ENCODE assay signal across 8 cellular contexts in genomic region chr1:16145988-16146887, GRCh38. TPM values are rescaled to one million over a fixed set of nuclear protein-coding genes. Genes with fewer than 3 reads are reported as not detected.
DNase-seq lines count a peak whose midpoint lies in the region; ATAC-seq and TF ChIP-seq lines count a peak whose summit lies in the region.

No MANE protein-coding gene starts in this region.

- H3K9ac ChIP-seq in iPS-18a (ENCODE audit: low read length): peak overlapping the region; percentile 60

- DNase-seq in HT-29 (ENCODE audit: low spot score): peak; percentile 71
- DNase-seq in astrocyte of the cerebellum (ENCODE audit: low read depth): peak; percentile 82
- no peak for DNase-seq in activated CD4-positive, alpha-beta T cell treated with anti-CD3 and anti-CD28 coated beads, Interleukin-2, amount 50 U/mL, for 1 hour
- DNase-seq in activated naive CD4-positive, alpha-beta T cell treated with Interleukin-2 at 50 U/mL for 16 hours: no peak

- no peak overlapping the region for H3K27ac Mint-ChIP-seq in stimulated activated memory B cell treated with anti-CD40 and anti-IgM and Interleukin-4, amounts not matched to agents 10 μg/mL and 1 μg/mL and 100 μg/mL, for 72 hours

- H3K36me3 Mint-ChIP-seq in stimulated activated memory B cell treated with anti-CD40 and anti-IgM and Interleukin-4, amounts not matched to agents 10 μg/mL and 1 μg/mL and 100 μg/mL, for 72 hours: no peaks in the 10 kb centered on the region

- peak; percentile 32 for ATAC-seq in stimulated activated memory B cell treated with anti-CD40 and anti-IgM and Interleukin-4, amounts not matched to agents 10 μg/mL and 1 μg/mL and 100 μg/mL, for 72 hours
- ATAC-seq in GM19463 (IDR thresholded peaks at IDR 0.05; ENCODE audit: unreplicated experiment) (no peak), GM21367 (IDR thresholded peaks at IDR 0.05; ENCODE audit: unreplicated experiment) (no peak)

- TF ChIP-seq CTCF in astrocyte of the cerebellum (IDR thresholded peaks at IDR 0.05; ENCODE audit: low read depth, low read length, missing control alignments): no peak

- H3K27ac ChIP-seq in iPS-18a (ENCODE audit: low read length): peak overlapping the region; percentile 82

- H3K9me3 Mint-ChIP-seq in stimulated activated memory B cell treated with anti-CD40 and anti-IgM and Interleukin-4, amounts not matched to agents 10 μg/mL and 1 μg/mL and 100 μg/mL, for 72 hours: peaks cover 10% of the 10 kb centered on the region

- peaks cover 88% of the 10 kb centered on the region for H3K27me3 Mint-ChIP-seq in stimulated activated memory B cell treated with anti-CD40 and anti-IgM and Interleukin-4, amounts not matched to agents 10 μg/mL and 1 μg/mL and 100 μg/mL, for 72 hours

- H3K4me1 Mint-ChIP-seq in stimulated activated memory B cell treated with anti-CD40 and anti-IgM and Interleukin-4, amounts not matched to agents 10 μg/mL and 1 μg/mL and 100 μg/mL, for 72 hours: peaks cover 23% of the 10 kb centered on the region

- H3K4me3 ChIP-seq in astrocyte of the cerebellum (ENCODE audit: low read depth, low read length) (peak overlapping the region; percentile 25), iPS-18a (ENCODE audit: low read length) (peak overlapping the region; percentile 24)

- peaks cover 43% of the 10 kb centered on the region for H3K4me1 ChIP-seq in iPS-18a (ENCODE audit: control insufficient read depth, low read depth, low read length)

- H3K27me3 ChIP-seq in iPS-18a (ENCODE audit: control insufficient read depth, insufficient read depth, low read length): no peaks in the 10 kb centered on the region

- no peaks in the 10 kb centered on the region for H3K9me3 ChIP-seq in iPS-18a (ENCODE audit: control insufficient read depth, low read depth, low read length)

- peaks cover 35% of the 10 kb centered on the region for H3K36me3 ChIP-seq in iPS-18a (ENCODE audit: control insufficient read depth, low read depth, low read length)

- no peak overlapping the region for H3K4me3 Mint-ChIP-seq in stimulated activated memory B cell treated with anti-CD40 and anti-IgM and Interleukin-4, amounts not matched to agents 10 μg/mL and 1 μg/mL and 100 μg/mL, for 72 hours

- in situ Hi-C loops in astrocyte of the cerebellum (cut with HindIII; ENCODE audit: low sequenced_read_pairs): no loop called here

RNA-seq across cellular contexts. Expression of gene EPHA2, which starts 9.6 kb away (rescaled TPM):
- 302 and 331 TPM in 2 replicates for total RNA-seq in HT-29 (2014; rRNA removed; shearing (Covaris generic))

Comparison
In these comparisons a context has a peak if more than half of its experiments do, and no peak if none do; other contexts are left out.
1. DNase-seq: peak in HT-29 (single experiment) and astrocyte of the cerebellum (single experiment); none in activated CD4-positive, alpha-beta T cell treated with anti-CD3 and anti-CD28 coated beads, Interleukin-2, amount 50 U/mL, for 1 hour (single experiment) and activated naive CD4-positive, alpha-beta T cell treated with Interleukin-2 at 50 U/mL for 16 hours (single experiment).